8 cellular contexts compared by ENCODE assay signal in the genomic region with DNA sequence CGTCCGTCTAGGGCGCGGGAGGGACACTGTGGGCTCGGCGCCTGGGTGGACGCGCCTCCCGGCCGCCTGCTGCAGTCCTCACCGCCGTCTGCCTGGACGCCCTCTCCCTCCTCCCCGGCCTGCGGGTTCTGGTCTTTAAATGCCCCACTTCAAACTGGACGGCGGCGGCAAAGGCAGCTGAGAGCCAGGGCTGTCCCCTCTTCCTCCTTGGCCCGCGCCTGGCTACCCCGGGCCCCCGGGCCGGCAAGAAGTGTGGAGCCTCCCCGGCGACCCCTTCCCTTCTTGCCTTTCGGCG. TPM values are rescaled to one million over a fixed set of nuclear protein-coding genes. Genes with fewer than 3 reads are reported as not detected.
DNase-seq lines count a peak whose midpoint lies in the region; ATAC-seq and TF ChIP-seq lines count a peak whose summit lies in the region.

No MANE protein-coding gene starts in this region.

- TF ChIP-seq CTCF in BJ (IDR thresholded peaks at IDR 0.05; ENCODE audit: insufficient read depth, low read depth, low read length) (no peak), SU-DHL-6 (IDR thresholded peaks at IDR 0.05; ENCODE audit: insufficient read depth, low read length, poor library complexity, severe bottlenecking) (no peak)

- H3F3A ChIP-seq in SU-DHL-6 (ENCODE audit: insufficient read depth): peaks cover 30% of the 10 kb centered on the region

- H3K9me3 ChIP-seq in SU-DHL-6 (ENCODE audit: insufficient read depth, low read length): no peaks in the 10 kb centered on the region

- ATAC-seq in GM18907 (IDR thresholded peaks at IDR 0.05; ENCODE audit: unreplicated experiment) (peak; percentile 11), HG03159 (IDR thresholded peaks at IDR 0.05; ENCODE audit: unreplicated experiment) (peak; percentile 6)

- peak overlapping the region; percentile 93 for H3K27ac ChIP-seq in SU-DHL-6 (ENCODE audit: low read depth, low read length)
- H3K27ac ChIP-seq in caudate nucleus (ENCODE audit: low read depth, low read length): peak overlapping the region; percentile 84
- peak overlapping the region; percentile 79 to 99 (median 96) for H3K27ac ChIP-seq in skin epidermis

- peaks cover 54% of the 10 kb centered on the region for H3K79me2 ChIP-seq in SU-DHL-6 (ENCODE audit: insufficient read depth, low read length)

- DNase-seq in BJ (ENCODE audit: low read depth) (no peak), caudate nucleus (lab: John Stamatoyannopoulos, UW) (peak in 32 of 61 donors; percentile 25 to 75 (median 56)), islet precursor cell (peak; percentile 84), middle frontal gyrus (ENCODE audit: extremely low spot score, low spot score) (no peak)

- peak overlapping the region; percentile 96 for H3K4me3 ChIP-seq in BJ (ENCODE audit: low read depth, low read length)
- peak overlapping the region; percentile 90 for H3K4me3 ChIP-seq in SU-DHL-6 (ENCODE audit: insufficient read depth, low read length, poor library complexity, severe bottlenecking)
- H3K4me3 ChIP-seq in skin epidermis: peak overlapping the region; percentile 71 to 96 (median 90)

- CTCF ChIA-PET in BJ (lab: Yijun Ruan, JAX): no interaction called here

- H3K9me2 ChIP-seq in SU-DHL-6 (replicated peaks; ENCODE audit: insufficient read depth, low read length): no peaks in the 10 kb centered on the region

- peak overlapping the region; percentile 96 for H3K9ac ChIP-seq in SU-DHL-6 (ENCODE audit: low read length)

- H2AFZ ChIP-seq in SU-DHL-6 (ENCODE audit: low read depth, low read length, severe bottlenecking): no peak overlapping the region

- peak overlapping the region; percentile 93 for H3K4me2 ChIP-seq in SU-DHL-6 (ENCODE audit: low read depth, low read length, poor library complexity, severe bottlenecking)

- no peaks in the 10 kb centered on the region for H4K20me1 ChIP-seq in SU-DHL-6 (ENCODE audit: low read depth, low read length)

- H3K27me3 ChIP-seq in BJ (ENCODE audit: control insufficient read depth, insufficient read depth, low read length) (no peaks in the 10 kb centered on the region), SU-DHL-6 (ENCODE audit: low read length) (no peaks in the 10 kb centered on the region)

- POLR2A ChIA-PET in BJ (lab: Charles Lee): no interaction called here

- H3K36me3 ChIP-seq in BJ (ENCODE audit: control insufficient read depth, insufficient read depth, low read length) (no peaks in the 10 kb centered on the region; the same call in 1 of the 2 replicates), SU-DHL-6 (ENCODE audit: low read length) (peaks cover 22% of the 10 kb centered on the region)

RNA-seq across cellular contexts. Expression of a gene that starts 0.4 kb away (rescaled TPM):
- polyA plus RNA-seq in BJ (2011; rRNA removed): 19.3 and 25.3 TPM in 2 replicates
- 24.7 and 31.0 TPM in 2 replicates for polyA minus RNA-seq in BJ (2011; rRNA and poly(A)+ RNA removed)

Comparison
In these comparisons a context has a peak if more than half of its experiments do, and no peak if none do; other contexts are left out.
1. DNase-seq: peak in caudate nucleus (32 of 61) and islet precursor cell (single experiment); none in BJ (single experiment) and middle frontal gyrus (single experiment).
2. Peak in every context shown above with its lines, with median percentiles within 50 percentile points of each other: H3K4me3 ChIP-seq and H3K27ac ChIP-seq.